ENCODE assay signal across 8 cellular contexts in the genomic region with DNA sequence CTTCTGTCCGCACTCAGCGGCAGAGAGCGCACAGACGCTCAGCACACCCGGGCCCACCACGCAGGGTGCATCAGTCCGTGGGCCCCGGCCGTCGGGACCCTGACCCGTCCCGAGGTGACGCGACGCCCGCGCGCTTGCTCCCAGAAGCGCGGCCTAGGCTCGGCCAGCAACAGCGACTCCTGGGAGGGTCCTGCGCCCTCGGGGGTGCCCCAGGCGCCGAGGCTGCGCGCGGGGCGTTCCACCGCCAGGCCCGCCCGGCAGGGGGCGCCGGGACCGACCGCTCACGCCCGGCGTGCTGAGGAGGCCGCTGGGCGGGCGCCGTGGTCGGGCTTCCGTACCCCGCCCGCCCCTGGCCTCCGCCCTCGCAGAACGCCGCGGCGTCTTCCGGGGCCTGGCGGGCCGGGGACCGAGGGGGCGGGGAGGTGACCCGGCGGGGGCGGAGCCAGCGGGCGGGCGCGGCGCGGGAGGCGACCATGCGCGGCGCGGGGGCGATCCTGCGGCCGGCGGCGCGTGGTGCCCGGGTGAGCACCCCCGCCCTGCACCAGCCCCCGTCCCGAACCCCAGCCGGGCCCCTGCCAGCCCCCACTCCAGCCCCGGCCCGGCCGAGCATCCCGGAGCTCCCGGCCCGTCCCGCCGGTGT. TPM values are rescaled to one million over a fixed set of nuclear protein-coding genes. Genes with fewer than 3 reads are reported as not detected.
DNase-seq lines count a peak whose midpoint lies in the region; ATAC-seq and TF ChIP-seq lines count a peak whose summit lies in the region.

A gene with protein sequence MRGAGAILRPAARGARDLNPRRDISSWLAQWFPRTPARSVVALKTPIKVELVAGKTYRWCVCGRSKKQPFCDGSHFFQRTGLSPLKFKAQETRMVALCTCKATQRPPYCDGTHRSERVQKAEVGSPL (plus strand): TSS at position 456 of the 640 bp plus-strand sequence. CDS start 18 bp downstream, at position 474.

- ATAC-seq in Right ventricle myocardium inferior, result peak; percentile 90

- DNase-seq in EH (ENCODE audit: low read depth), result peak; percentile 89
- DNase-seq in GM23248, result peak; percentile 95
- DNase-seq in LNCaP clone FGC (ENCODE audit: low read depth), result no peak
- DNase-seq in SKM-1 (lab: John Stamatoyannopoulos, UW; ENCODE audit: unreplicated experiment), result peak; percentile 68
- DNase-seq in Right ventricle myocardium inferior (ENCODE audit: missing footprints), result peak; percentile 95
- peak; percentile 89 to 90 for DNase-seq in thyroid gland

- H3K4me1 Mint-ChIP-seq in activated naive CD4-positive, alpha-beta T cell treated with anti-CD3 and anti-CD28 coated beads, Interleukin-2, amount 50 U/mL, for 24 hours, result peaks cover 89% of the 10 kb centered on the region

- TF ChIP-seq CTCF in LNCaP clone FGC (IDR thresholded peaks at IDR 0.05; ENCODE audit: control insufficient read depth, extremely low read depth, insufficient read depth), result peak; percentile 84
- peak; percentile 59 for TF ChIP-seq CTCF in parathyroid adenoma (IDR thresholded peaks at IDR 0.05)
- TF ChIP-seq CTCF in thyroid gland (IDR thresholded peaks at IDR 0.05), result peak in 5 of 6 experiments; percentile 30 to 96 (median 94)

- peak within 1 kb of the TSS; percentile 99 for H3K4me3 ChIP-seq in GM23248
- H3K4me3 ChIP-seq in LNCaP clone FGC (ENCODE audit: low read depth, low read length), result peak within 1 kb of the TSS; percentile 88
- peak within 1 kb of the TSS; percentile 73 for H3K4me3 ChIP-seq in parathyroid adenoma (ENCODE audit: low read depth, low read length)
- H3K4me3 ChIP-seq in thyroid gland (replicated peaks in 1 of 3), result peak within 1 kb of the TSS; percentile 41 to 76 (median 42)

- no peaks in the 10 kb centered on the region for H3K27me3 Mint-ChIP-seq in activated naive CD4-positive, alpha-beta T cell treated with anti-CD3 and anti-CD28 coated beads, Interleukin-2, amount 50 U/mL, for 24 hours

- no peaks in the 10 kb centered on the region for H3K9me2 ChIP-seq in GM23248 (ENCODE audit: insufficient read depth)

- in situ Hi-C loops in GM23248 (cut with MboI), result no loop called here

- H3K79me2 ChIP-seq in GM23248 (ENCODE audit: insufficient read depth) (peaks cover 10% of the 10 kb centered on the region), parathyroid adenoma (no peaks in the 10 kb centered on the region)

- intact Hi-C loops in Right ventricle myocardium inferior (cut with DNase I) (loop anchor here (1.0 to 10.0 kb wide), 4 partner anchors 19 to 305 kb away; a partner anchor contains a TSS), thyroid gland (cut with DNase I) (loop anchor here (10.0 kb wide), 1 partner anchor 125 kb away; a partner anchor contains a TSS)

- peak within 1 kb of the TSS; percentile 93 for H3K4me3 Mint-ChIP-seq in activated naive CD4-positive, alpha-beta T cell treated with anti-CD3 and anti-CD28 coated beads, Interleukin-2, amount 50 U/mL, for 24 hours

- peaks cover 4% of the 10 kb centered on the region for H3K36me3 Mint-ChIP-seq in activated naive CD4-positive, alpha-beta T cell treated with anti-CD3 and anti-CD28 coated beads, Interleukin-2, amount 50 U/mL, for 24 hours

- peak in 1 of 2 donors; percentile 48 for TF ChIP-seq POLR2A in thyroid gland (IDR thresholded peaks at IDR 0.05)

- H3K27me3 ChIP-seq in GM23248 (replicated peaks; ENCODE audit: insufficient read depth) (no peaks in the 10 kb centered on the region), parathyroid adenoma (ENCODE audit: control insufficient read depth, insufficient read depth, low read length) (no peaks in the 10 kb centered on the region), thyroid gland (no peaks in the 10 kb centered on the region)

- H3K27ac ChIP-seq in GM23248 (peak within 1 kb of the TSS; percentile 66), parathyroid adenoma (peak within 1 kb of the TSS; percentile 90), thyroid gland (peak within 1 kb of the TSS; percentile 89 to 92 (median 92))

- H3K9ac ChIP-seq in GM23248 (peak within 1 kb of the TSS; percentile 88), parathyroid adenoma (peak within 1 kb of the TSS; percentile 61)

- peak within 1 kb of the TSS; percentile 93 for H3K27ac Mint-ChIP-seq in activated naive CD4-positive, alpha-beta T cell treated with anti-CD3 and anti-CD28 coated beads, Interleukin-2, amount 50 U/mL, for 24 hours

- H3F3A ChIP-seq in GM23248 (ENCODE audit: insufficient read depth), result peaks cover 34% of the 10 kb centered on the region

- H3K36me3 ChIP-seq in GM23248 (ENCODE audit: low read depth) (no peaks in the 10 kb centered on the region), parathyroid adenoma (ENCODE audit: control insufficient read depth, insufficient read depth, low read length) (no peaks in the 10 kb centered on the region), thyroid gland (peaks cover 6 to 7% of the 10 kb centered on the region in 2 donors)

- peak within 1 kb of the TSS; percentile 100 for H3K4me2 ChIP-seq in GM23248 (ENCODE audit: unreplicated experiment)
- peak within 1 kb of the TSS; percentile 97 for H3K4me2 ChIP-seq in parathyroid adenoma (ENCODE audit: low read length)

- no peaks in the 10 kb centered on the region for H3K9me3 Mint-ChIP-seq in activated naive CD4-positive, alpha-beta T cell treated with anti-CD3 and anti-CD28 coated beads, Interleukin-2, amount 50 U/mL, for 24 hours

- peaks cover 18% of the 10 kb centered on the region; the same call in 1 of the 2 replicates for H3K4me1 ChIP-seq in GM23248 (ENCODE audit: insufficient read depth)
- peaks cover 22% of the 10 kb centered on the region for H3K4me1 ChIP-seq in parathyroid adenoma
- peaks cover 30 to 36% of the 10 kb centered on the region in 2 donors for H3K4me1 ChIP-seq in thyroid gland

- H3K9me3 ChIP-seq in GM23248 (ENCODE audit: low read depth) (no peaks in the 10 kb centered on the region), parathyroid adenoma (ENCODE audit: control insufficient read depth, low read length) (no peaks in the 10 kb centered on the region), thyroid gland (no peaks in the 10 kb centered on the region)

- H4K20me1 ChIP-seq in GM23248 (ENCODE audit: insufficient read depth), result no peaks in the 10 kb centered on the region

- WGBS in GM23248 (ENCODE audit: low coverage in 1 of 2, low lambda C conversion rate in 2 of 2, missing lambda C conversion rate in 2 of 2), 2 experiments, result 2 to 4% methylated on average over 48 to 54 of the region's 92 CpGs
- 0 to 1% methylated on average over 17 to 41 of the region's 92 CpGs for WGBS in thyroid gland, 2 donors

- H2AFZ ChIP-seq in GM23248, result peak within 1 kb of the TSS; percentile 88
- peak within 1 kb of the TSS; percentile 95 for H2AFZ ChIP-seq in parathyroid adenoma

RNA-seq across cellular contexts. Expression of the gene that starts here (rescaled TPM):
- 6.1 and 7.2 TPM in 2 replicates for total RNA-seq in GM23248 (2014; rRNA removed; shearing (Covaris generic))
- 44.6 and 49.9 TPM in 2 replicates for polyA plus RNA-seq in GM23248 (2016; fragmentation: Nextera tagmentation; extraction: Ambion mirVana)
- total RNA-seq in Right ventricle myocardium inferior (84.7 TPM), thyroid gland (10 to 100 TPM; 12.4 to 29.0 (median 18.2) TPM)

Comparison
In these comparisons a context has a peak if more than half of its experiments do, and no peak if none do; other contexts are left out.
1. H3K4me3 ChIP-seq: peak in every context shown above with its lines; median percentile 99 in GM23248; 88 in LNCaP clone FGC; 73 in parathyroid adenoma; 42 in thyroid gland.